ENCODE assay signal across 11 cellular contexts in the genomic region with DNA sequence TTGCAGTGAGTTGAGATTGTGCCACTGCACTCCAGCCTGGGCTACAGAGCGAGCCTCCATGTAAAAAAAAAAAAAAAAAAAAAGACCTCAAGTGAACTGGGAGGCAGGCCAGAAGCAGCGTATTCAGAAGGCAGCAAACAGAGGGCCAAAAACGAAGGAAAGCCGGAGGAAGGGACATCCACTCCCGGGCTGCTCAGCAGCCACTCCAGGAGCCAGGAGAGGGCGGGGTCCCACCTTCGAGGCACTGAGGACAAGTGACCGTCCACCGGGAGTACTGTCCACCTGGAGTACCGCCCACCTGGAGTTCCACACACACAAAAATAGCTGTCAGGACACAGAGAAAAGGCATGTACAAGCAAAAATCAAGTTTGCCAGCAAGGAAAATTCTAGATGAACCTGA. TPM values are rescaled to one million over a fixed set of nuclear protein-coding genes. Genes with fewer than 3 reads are reported as not detected.
DNase-seq lines count a peak whose midpoint lies in the region; ATAC-seq and TF ChIP-seq lines count a peak whose summit lies in the region.
"Had no signal": no experiment of that assay in that cellular context is flagged by ENCODE, and none has a peak within 500 bp of the region (broad histone marks: within the 10 kb centered on the region; RNA-seq: fewer than 3 reads in every experiment).

No MANE protein-coding gene starts in this region.

- CTCF ChIA-PET in mammary epithelial cell (lab: Charles Lee; ENCODE audit: low non-redundant PET): no interaction called here

- peak overlapping the region; percentile 49 for H3K27ac ChIP-seq in mammary epithelial cell (ENCODE audit: insufficient read depth, low read depth, low read length)
- peak overlapping the region; percentile 10 to 61 (median 43) for H3K27ac ChIP-seq in gastrocnemius medialis

- H3K9ac ChIP-seq in mammary epithelial cell (ENCODE audit: insufficient read depth, low read length): no peak overlapping the region

- peaks cover 3% of the 10 kb centered on the region for H4K20me1 ChIP-seq in mammary epithelial cell (ENCODE audit: insufficient read depth, low read length)

- peaks cover 2% of the 10 kb centered on the region for H3K36me3 ChIP-seq in mammary epithelial cell (ENCODE audit: insufficient read depth, low read length)
- H3K36me3 ChIP-seq in gastrocnemius medialis: peaks cover 0 to 3% of the 10 kb centered on the region in 2 donors

- H3K4me1 ChIP-seq in mammary epithelial cell (ENCODE audit: insufficient read depth, low read length) (peaks cover 52% of the 10 kb centered on the region), gastrocnemius medialis (peaks cover 40 to 59% of the 10 kb centered on the region in 2 donors)

- no TSS peak for BruUV-seq in mammary epithelial cell (replicated peaks; lab: Mats Ljungman, UMichigan)

- intact Hi-C loops in mammary epithelial cell (cut with micrococcal nuclease) (no loop called here), gastrocnemius medialis (cut with DNase I; ENCODE audit: low total_unique reads) (no loop called here)

- H3K27me3 ChIP-seq in mammary epithelial cell (ENCODE audit: insufficient read depth, low read length) (no peaks in the 10 kb centered on the region), gastrocnemius medialis (no peaks in the 10 kb centered on the region)

- TF ChIP-seq CTCF in mammary epithelial cell (conservative IDR thresholded peaks at IDR 0.05 in 1 of 2, IDR thresholded peaks at IDR 0.05 in 1 of 2; ENCODE audit: extremely low read depth in 1 of 2, insufficient read depth in 1 of 2, low read depth in 1 of 2, low read length in 2 of 2) (no peak), gastrocnemius medialis (IDR thresholded peaks at IDR 0.05 in 4 of 5, conservative IDR thresholded peaks at IDR 0.05 in 1 of 5) (no peak)

- H3K4me2 ChIP-seq in mammary epithelial cell (ENCODE audit: insufficient read depth, low read depth, low read length): peak overlapping the region; percentile 82

- H2AFZ ChIP-seq in mammary epithelial cell (ENCODE audit: low read depth, low read length): peak overlapping the region; percentile 32

- no peaks in the 10 kb centered on the region for H3K9me3 ChIP-seq in mammary epithelial cell (replicated peaks; ENCODE audit: insufficient read depth, low read length)
- no peaks in the 10 kb centered on the region for H3K9me3 ChIP-seq in gastrocnemius medialis

- ATAC-seq in gastrocnemius medialis (no peak), HG03442 (IDR thresholded peaks at IDR 0.05; ENCODE audit: unreplicated experiment) (no peak), HG03175 (IDR thresholded peaks at IDR 0.05; ENCODE audit: unreplicated experiment) (no peak), GM18502 (IDR thresholded peaks at IDR 0.05; ENCODE audit: poor library complexity, unreplicated experiment) (no peak)

- TF ChIP-seq POLR2A in gastrocnemius medialis (IDR thresholded peaks at IDR 0.05): no peak

- dilution Hi-C loops in mammary epithelial cell (cut with HindIII; ENCODE audit: low sequenced_read_pairs): no loop called here

- peaks cover 97% of the 10 kb centered on the region for H3K79me2 ChIP-seq in mammary epithelial cell (ENCODE audit: insufficient read depth, low read length)

- peak; percentile 75 for DNase-seq in G401 (ENCODE audit: low spot score)
- DNase-seq in mammary epithelial cell: no peak
- DNase-seq in islet precursor cell: peak; percentile 40
- DNase-seq in gastrocnemius medialis: peak in 1 of 2 donors; percentile 45
- no peak for DNase-seq in NCI-H146 treated with DMSO at 0.1 percent for 48 hours (lab: John Stamatoyannopoulos, UW; ENCODE audit: unreplicated experiment)
- DNase-seq: central memory CD4-positive, alpha-beta T cell; KG1; NCI-H2227 treated with DMSO at 0.1 percent for 48 hours had no signal

- in situ Hi-C loops in G401 (cut with HindIII; ENCODE audit: low sequenced_read_pairs) (no loop called here), mammary epithelial cell (cut with MboI; ENCODE audit: low sequenced_read_pairs in 2 of 2) (no loop called here), gastrocnemius medialis (cut with MboI; ENCODE audit: low sequenced_read_pairs in 4 of 4) (loop anchor here in 1 of 4 donors (25.0 kb wide), 1 partner anchor 208 kb away; no protein-coding TSS in a partner anchor)

- 17% methylated on average over 7 of the region's 10 CpGs for WGBS in mammary epithelial cell (ENCODE audit: low coverage, missing lambda C conversion rate)

- peak overlapping the region in 1 of 3 experiments; percentile 31 for H3K4me3 ChIP-seq in mammary epithelial cell (replicated peaks in 1 of 3; ENCODE audit: insufficient read depth in 1 of 3, low read depth in 2 of 3, low read length in 3 of 3)
- H3K4me3 ChIP-seq in gastrocnemius medialis: no peak overlapping the region

RNA-seq across cellular contexts. Expression of gene TOLLIP, which starts 5.5 kb away (rescaled TPM):
- total RNA-seq in G401 (2014; rRNA removed; shearing (Covaris generic)): 30.0 and 36.4 TPM in 2 replicates
- 10 to 100 TPM; 49.3 to 78.4 TPM for total RNA-seq in mammary epithelial cell
- polyA plus RNA-seq in mammary epithelial cell: 74.8 TPM
- 36.3 TPM for polyA minus RNA-seq in mammary epithelial cell
- 10 to 100 TPM; 49.8 to 91.7 (median 85.0) TPM for total RNA-seq in gastrocnemius medialis

Comparison
In these comparisons a context has a peak if more than half of its experiments do, and no peak if none do; other contexts are left out.
1. DNase-seq: peak in G401 (single experiment) and islet precursor cell (single experiment); none in mammary epithelial cell (single experiment) and NCI-H146 treated with DMSO at 0.1 percent for 48 hours (single experiment).